In the genomic region with DNA sequence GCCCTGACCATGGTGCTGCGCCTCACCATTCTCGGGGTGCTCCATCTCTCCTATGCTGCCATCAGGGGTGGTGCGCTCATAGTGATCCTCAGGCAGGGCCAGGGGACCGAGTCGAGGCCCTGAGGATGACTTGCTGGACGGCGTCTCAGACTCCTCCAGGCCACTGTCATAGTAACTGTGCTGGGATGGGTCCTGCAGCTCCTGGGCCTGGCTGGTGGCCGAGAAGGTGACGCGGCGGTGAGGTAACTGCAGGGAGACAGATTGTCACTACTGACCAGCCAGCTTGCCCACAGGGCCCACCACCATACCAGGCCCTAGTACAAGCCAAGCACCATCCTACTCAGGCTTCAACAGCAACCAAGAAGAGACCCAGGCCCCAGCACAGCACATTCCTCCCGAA, we compare ENCODE assay signal across 1 cellular context.
TF ChIP-seq lines count a peak whose summit lies in the region.

No MANE protein-coding gene starts in this region.

TF ChIP-seq in H1, 55 proteins besides CTCF, POLR2A, EP300 and RAD21:
- TF ChIP-seq POLR2AphosphoS5 (IDR thresholded peaks at IDR 0.05; ENCODE audit: low read depth, low read length), result no peak
- TF ChIP-seq GTF2F1 (IDR thresholded peaks at IDR 0.05; ENCODE audit: borderline replicate concordance, low read depth, low read length), result no peak
- TF ChIP-seq SIRT6 (IDR thresholded peaks at IDR 0.05; ENCODE audit: low read length), result no peak
- no peak for TF ChIP-seq KDM1A (IDR thresholded peaks at IDR 0.05; ENCODE audit: borderline replicate concordance, low read length)
- TF ChIP-seq NANOG (IDR thresholded peaks at IDR 0.05; ENCODE audit: insufficient read depth, low read depth, low read length, poor library complexity, severe bottlenecking), result no peak
- no peak for TF ChIP-seq TCF12 (IDR thresholded peaks at IDR 0.05; ENCODE audit: low read depth, low read length)
- TF ChIP-seq TBP (IDR thresholded peaks at IDR 0.05; ENCODE audit: low read depth, low read length), result no peak
- TF ChIP-seq, protein P1, sequence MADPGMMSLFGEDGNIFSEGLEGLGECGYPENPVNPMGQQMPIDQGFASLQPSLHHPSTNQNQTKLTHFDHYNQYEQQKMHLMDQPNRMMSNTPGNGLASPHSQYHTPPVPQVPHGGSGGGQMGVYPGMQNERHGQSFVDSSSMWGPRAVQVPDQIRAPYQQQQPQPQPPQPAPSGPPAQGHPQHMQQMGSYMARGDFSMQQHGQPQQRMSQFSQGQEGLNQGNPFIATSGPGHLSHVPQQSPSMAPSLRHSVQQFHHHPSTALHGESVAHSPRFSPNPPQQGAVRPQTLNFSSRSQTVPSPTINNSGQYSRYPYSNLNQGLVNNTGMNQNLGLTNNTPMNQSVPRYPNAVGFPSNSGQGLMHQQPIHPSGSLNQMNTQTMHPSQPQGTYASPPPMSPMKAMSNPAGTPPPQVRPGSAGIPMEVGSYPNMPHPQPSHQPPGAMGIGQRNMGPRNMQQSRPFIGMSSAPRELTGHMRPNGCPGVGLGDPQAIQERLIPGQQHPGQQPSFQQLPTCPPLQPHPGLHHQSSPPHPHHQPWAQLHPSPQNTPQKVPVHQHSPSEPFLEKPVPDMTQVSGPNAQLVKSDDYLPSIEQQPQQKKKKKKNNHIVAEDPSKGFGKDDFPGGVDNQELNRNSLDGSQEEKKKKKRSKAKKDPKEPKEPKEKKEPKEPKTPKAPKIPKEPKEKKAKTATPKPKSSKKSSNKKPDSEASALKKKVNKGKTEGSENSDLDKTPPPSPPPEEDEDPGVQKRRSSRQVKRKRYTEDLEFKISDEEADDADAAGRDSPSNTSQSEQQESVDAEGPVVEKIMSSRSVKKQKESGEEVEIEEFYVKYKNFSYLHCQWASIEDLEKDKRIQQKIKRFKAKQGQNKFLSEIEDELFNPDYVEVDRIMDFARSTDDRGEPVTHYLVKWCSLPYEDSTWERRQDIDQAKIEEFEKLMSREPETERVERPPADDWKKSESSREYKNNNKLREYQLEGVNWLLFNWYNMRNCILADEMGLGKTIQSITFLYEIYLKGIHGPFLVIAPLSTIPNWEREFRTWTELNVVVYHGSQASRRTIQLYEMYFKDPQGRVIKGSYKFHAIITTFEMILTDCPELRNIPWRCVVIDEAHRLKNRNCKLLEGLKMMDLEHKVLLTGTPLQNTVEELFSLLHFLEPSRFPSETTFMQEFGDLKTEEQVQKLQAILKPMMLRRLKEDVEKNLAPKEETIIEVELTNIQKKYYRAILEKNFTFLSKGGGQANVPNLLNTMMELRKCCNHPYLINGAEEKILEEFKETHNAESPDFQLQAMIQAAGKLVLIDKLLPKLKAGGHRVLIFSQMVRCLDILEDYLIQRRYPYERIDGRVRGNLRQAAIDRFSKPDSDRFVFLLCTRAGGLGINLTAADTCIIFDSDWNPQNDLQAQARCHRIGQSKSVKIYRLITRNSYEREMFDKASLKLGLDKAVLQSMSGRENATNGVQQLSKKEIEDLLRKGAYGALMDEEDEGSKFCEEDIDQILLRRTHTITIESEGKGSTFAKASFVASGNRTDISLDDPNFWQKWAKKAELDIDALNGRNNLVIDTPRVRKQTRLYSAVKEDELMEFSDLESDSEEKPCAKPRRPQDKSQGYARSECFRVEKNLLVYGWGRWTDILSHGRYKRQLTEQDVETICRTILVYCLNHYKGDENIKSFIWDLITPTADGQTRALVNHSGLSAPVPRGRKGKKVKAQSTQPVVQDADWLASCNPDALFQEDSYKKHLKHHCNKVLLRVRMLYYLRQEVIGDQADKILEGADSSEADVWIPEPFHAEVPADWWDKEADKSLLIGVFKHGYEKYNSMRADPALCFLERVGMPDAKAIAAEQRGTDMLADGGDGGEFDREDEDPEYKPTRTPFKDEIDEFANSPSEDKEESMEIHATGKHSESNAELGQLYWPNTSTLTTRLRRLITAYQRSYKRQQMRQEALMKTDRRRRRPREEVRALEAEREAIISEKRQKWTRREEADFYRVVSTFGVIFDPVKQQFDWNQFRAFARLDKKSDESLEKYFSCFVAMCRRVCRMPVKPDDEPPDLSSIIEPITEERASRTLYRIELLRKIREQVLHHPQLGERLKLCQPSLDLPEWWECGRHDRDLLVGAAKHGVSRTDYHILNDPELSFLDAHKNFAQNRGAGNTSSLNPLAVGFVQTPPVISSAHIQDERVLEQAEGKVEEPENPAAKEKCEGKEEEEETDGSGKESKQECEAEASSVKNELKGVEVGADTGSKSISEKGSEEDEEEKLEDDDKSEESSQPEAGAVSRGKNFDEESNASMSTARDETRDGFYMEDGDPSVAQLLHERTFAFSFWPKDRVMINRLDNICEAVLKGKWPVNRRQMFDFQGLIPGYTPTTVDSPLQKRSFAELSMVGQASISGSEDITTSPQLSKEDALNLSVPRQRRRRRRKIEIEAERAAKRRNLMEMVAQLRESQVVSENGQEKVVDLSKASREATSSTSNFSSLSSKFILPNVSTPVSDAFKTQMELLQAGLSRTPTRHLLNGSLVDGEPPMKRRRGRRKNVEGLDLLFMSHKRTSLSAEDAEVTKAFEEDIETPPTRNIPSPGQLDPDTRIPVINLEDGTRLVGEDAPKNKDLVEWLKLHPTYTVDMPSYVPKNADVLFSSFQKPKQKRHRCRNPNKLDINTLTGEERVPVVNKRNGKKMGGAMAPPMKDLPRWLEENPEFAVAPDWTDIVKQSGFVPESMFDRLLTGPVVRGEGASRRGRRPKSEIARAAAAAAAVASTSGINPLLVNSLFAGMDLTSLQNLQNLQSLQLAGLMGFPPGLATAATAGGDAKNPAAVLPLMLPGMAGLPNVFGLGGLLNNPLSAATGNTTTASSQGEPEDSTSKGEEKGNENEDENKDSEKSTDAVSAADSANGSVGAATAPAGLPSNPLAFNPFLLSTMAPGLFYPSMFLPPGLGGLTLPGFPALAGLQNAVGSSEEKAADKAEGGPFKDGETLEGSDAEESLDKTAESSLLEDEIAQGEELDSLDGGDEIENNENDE (IDR thresholded peaks at IDR 0.05; ENCODE audit: insufficient replicate concordance, low read length), result no peak
- TF ChIP-seq PHF8 (conservative IDR thresholded peaks at IDR 0.05; ENCODE audit: low read depth, low read length), result no peak
- TF ChIP-seq CHD1 (IDR thresholded peaks at IDR 0.05; ENCODE audit: low read depth, low read length), result no peak
- no peak for TF ChIP-seq CBX8 (IDR thresholded peaks at IDR 0.05; ENCODE audit: borderline replicate concordance, low read depth, low read length)
- no peak for TF ChIP-seq TAF7 (optimal IDR thresholded peaks at IDR 0.05; ENCODE audit: borderline replicate concordance, low read depth, low read length)
- TF ChIP-seq BACH1 (IDR thresholded peaks at IDR 0.05; ENCODE audit: low read length), result no peak
- no peak for TF ChIP-seq RFX5 (IDR thresholded peaks at IDR 0.05; ENCODE audit: borderline replicate concordance, low read depth, low read length)
- TF ChIP-seq KDM4A (IDR thresholded peaks at IDR 0.05; ENCODE audit: low read depth, low read length, severe bottlenecking), result no peak
